ENCODE assay signal across 1 cellular context in genomic region chr17:74332017-74332650, GRCh38.
TF ChIP-seq lines count a peak whose summit lies in the region.

No MANE protein-coding gene starts in this region.

TF ChIP-seq in K562, 482 proteins besides CTCF, POLR2A, EP300 and RAD21:
- TF ChIP-seq ZNF253 (CRISPR knock-in tag; conservative IDR thresholded peaks at IDR 0.05) (no peak), EP400 (IDR thresholded peaks at IDR 0.05) (no peak), JUNB (CRISPR knock-in tag; conservative IDR thresholded peaks at IDR 0.05) (no peak), PPARD (CRISPR knock-in tag; IDR thresholded peaks at IDR 0.05) (no peak), MCM3 (IDR thresholded peaks at IDR 0.05) (peak; percentile 69; the same call in 1 of the 2 replicates), THRB (CRISPR knock-in tag; conservative IDR thresholded peaks at IDR 0.05) (0 out of 2 replicates have a peak, but pooled peaks have one; percentile 60)
